25 cellular contexts compared by ENCODE assay signal in genomic region chr1:53420331-53420730, GRCh38. TPM values are rescaled to one million over a fixed set of nuclear protein-coding genes. Genes with fewer than 3 reads are reported as not detected.
"Had no signal": no experiment of that assay in that cellular context is flagged by ENCODE, and none has a peak within 500 bp of the region (broad histone marks: within the 10 kb centered on the region; RNA-seq: fewer than 3 reads in every experiment).

No MANE protein-coding gene starts in this region.

- H3K27ac ChIP-seq: SJSA1, SK-N-MC had no signal

- FAIRE-seq: HepG2, RCC 7860 had no signal

- H3K4me3 ChIP-seq: SJSA1, SK-N-MC had no signal

- H3K9me3 ChIP-seq: SJSA1 had no signal

- H3K4me1 ChIP-seq: SJSA1 had no signal

- DNase-seq: IMR-90, Karpas-422, KG1, MM.1S, NCI-H1092 treated with DMSO at 0.1 percent for 48 hours, NCI-H1436, NCI-H187, NCI-H2029, NCI-H2081 treated with DMSO at 0.1 percent for 48 hours, NCI-H2171, NCI-H226, NCI-H446, NCI-H510A, NCI-H524 treated with DMSO at 0.1 percent for 48 hours, NCI-H69, NCI-H774, Right ventricle myocardium superior, RPMI8226, SIG-M5 had no signal

- H3K36me3 ChIP-seq: SJSA1 had no signal

- ATAC-seq: HepG2 had no signal

RNA-seq across cellular contexts. Expression of gene DMRTB1, which starts 38.9 kb away (rescaled TPM):
- total RNA-seq: HepG2, HT1080, IMR-90, M059J, Right ventricle myocardium superior, SJSA1 had no signal
